In genomic region chr6:43966806-43967575, GRCh38 we compare ENCODE assay signal across 17 cellular contexts.
"Had no signal": no experiment of that assay in that cellular context is flagged by ENCODE, and none has a peak within 500 bp of the region (broad histone marks: within the 10 kb centered on the region; RNA-seq: fewer than 3 reads in every experiment).

No MANE protein-coding gene starts in this region.

- H3K36me3 Mint-ChIP-seq: activated CD8-positive, alpha-beta memory T cell treated with anti-CD3 and anti-CD28 coated beads, Interleukin-2, amount 10 ng/mL, durations not matched to agents 7 days and 5 days; activated naive CD4-positive, alpha-beta T cell treated with anti-CD3 and anti-CD28 coated beads, Interleukin-2, amount 10 ng/mL, durations not matched to agents 7 days and 5 days; T-cell had no signal

- H3K27me3 ChIP-seq: dorsolateral prefrontal cortex, gastroesophageal sphincter, right lobe of liver, transverse colon had no signal

- H3K27ac ChIP-seq: dorsolateral prefrontal cortex, gastroesophageal sphincter, left ventricle myocardium inferior, psoas muscle, right lobe of liver, transverse colon had no signal

- H3K9me3 ChIP-seq: gastroesophageal sphincter, left ventricle myocardium inferior, psoas muscle, right lobe of liver, transverse colon had no signal

- H3K4me2 ChIP-seq: smooth muscle cell had no signal

- DNase-seq: activated CD4-positive, CD25-positive, alpha-beta regulatory T cell treated with anti-CD3 and anti-CD28 coated beads, Interleukin-2, amount 50 U/mL, for 72 hours; activated CD8-positive, alpha-beta memory T cell treated with anti-CD3 and anti-CD28 coated beads, Interleukin-2, amount 10 ng/mL, durations not matched to agents 7 days and 5 days; activated naive CD4-positive, alpha-beta T cell treated with anti-CD3 and anti-CD28 coated beads, Interleukin-2, amount 10 ng/mL, durations not matched to agents 7 days and 5 days; activated T-cell treated with anti-CD3 and anti-CD28 coated beads, Interleukin-2, amount 50 U/mL, for 24 hours; dorsolateral prefrontal cortex; islet precursor cell; left ventricle myocardium inferior; nephron progenitor cell; psoas muscle; stimulated activated CD4-positive, alpha-beta T cell treated with anti-CD3 and anti-CD28 coated beads, Interleukin-4, amount 100 ng/mL, for 4 hours; stimulated activated naive CD8-positive, alpha-beta T cell treated with anti-CD3 and anti-CD28 coated beads, Interleukin-15, Interleukin-2, amounts not matched to agents 100 U/mL and 50 U/mL, for 24 hours; T-cell; T-helper 9 cell; transverse colon had no signal

- H3K36me3 ChIP-seq: gastroesophageal sphincter, left ventricle myocardium inferior, right lobe of liver, transverse colon had no signal

- ATAC-seq: activated CD8-positive, alpha-beta memory T cell treated with anti-CD3 and anti-CD28 coated beads, Interleukin-2, amount 10 ng/mL, durations not matched to agents 7 days and 5 days; gastroesophageal sphincter; psoas muscle; right lobe of liver; stimulated activated naive CD8-positive, alpha-beta T cell treated with anti-CD3 and anti-CD28 coated beads, Interleukin-15, Interleukin-2, amounts not matched to agents 100 U/mL and 50 U/mL, for 24 hours; T-cell had no signal

- H3K4me3 Mint-ChIP-seq: activated CD8-positive, alpha-beta memory T cell treated with anti-CD3 and anti-CD28 coated beads, Interleukin-2, amount 10 ng/mL, durations not matched to agents 7 days and 5 days; activated naive CD4-positive, alpha-beta T cell treated with anti-CD3 and anti-CD28 coated beads, Interleukin-2, amount 10 ng/mL, durations not matched to agents 7 days and 5 days; activated T-cell treated with anti-CD3 and anti-CD28 coated beads, Interleukin-2, amount 50 U/mL, for 24 hours; nephron progenitor cell; T-cell had no signal

- H3K4me3 ChIP-seq: dorsolateral prefrontal cortex, gastroesophageal sphincter, left ventricle myocardium inferior, psoas muscle, right lobe of liver, smooth muscle cell, transverse colon had no signal

- H3K9me3 Mint-ChIP-seq: activated naive CD4-positive, alpha-beta T cell treated with anti-CD3 and anti-CD28 coated beads, Interleukin-2, amount 10 ng/mL, durations not matched to agents 7 days and 5 days; activated T-cell treated with anti-CD3 and anti-CD28 coated beads, Interleukin-2, amount 50 U/mL, for 24 hours; nephron progenitor cell; T-cell had no signal

- H3K27ac Mint-ChIP-seq: activated CD8-positive, alpha-beta memory T cell treated with anti-CD3 and anti-CD28 coated beads, Interleukin-2, amount 10 ng/mL, durations not matched to agents 7 days and 5 days; activated naive CD4-positive, alpha-beta T cell treated with anti-CD3 and anti-CD28 coated beads, Interleukin-2, amount 10 ng/mL, durations not matched to agents 7 days and 5 days; activated T-cell treated with anti-CD3 and anti-CD28 coated beads, Interleukin-2, amount 50 U/mL, for 24 hours; nephron progenitor cell; T-cell had no signal

- H3K4me1 Mint-ChIP-seq: activated CD8-positive, alpha-beta memory T cell treated with anti-CD3 and anti-CD28 coated beads, Interleukin-2, amount 10 ng/mL, durations not matched to agents 7 days and 5 days; activated naive CD4-positive, alpha-beta T cell treated with anti-CD3 and anti-CD28 coated beads, Interleukin-2, amount 10 ng/mL, durations not matched to agents 7 days and 5 days; T-cell had no signal
